Comparison of ENCODE assay signal across 20 cellular contexts in genomic region chr2:3655871-3656761, GRCh38. TPM values are rescaled to one million over a fixed set of nuclear protein-coding genes. Genes with fewer than 3 reads are reported as not detected.
"Had no signal": no experiment of that assay in that cellular context is flagged by ENCODE, and none has a peak within 500 bp of the region (broad histone marks: within the 10 kb centered on the region; RNA-seq: fewer than 3 reads in every experiment).

No MANE protein-coding gene starts in this region.

- H3K4me1 ChIP-seq: gastrocnemius medialis had no signal

- H3K36me3 ChIP-seq: brain microvascular endothelial cell, gastrocnemius medialis, pancreas, sigmoid colon, tibial artery had no signal

- H3K9me3 Mint-ChIP-seq: activated naive CD8-positive, alpha-beta T cell treated with anti-CD3 and anti-CD28 coated beads for 36 hours; T-helper 2 cell treated with Interferon-gamma antibody and Interleukin-4, amounts not matched to agents 5 μg/mL and 100 μg/mL, for 36 hours had no signal

- H3K27me3 ChIP-seq: brain microvascular endothelial cell, gastrocnemius medialis, pancreas, sigmoid colon had no signal

- DNase-seq: activated CD4-positive, alpha-beta memory T cell treated with anti-CD3 and anti-CD28 coated beads for 36 hours; activated CD4-positive, alpha-beta T cell treated with anti-CD3 and anti-CD28 coated beads for 4 hours; activated naive CD4-positive, alpha-beta T cell; activated naive CD8-positive, alpha-beta T cell treated with anti-CD3 and anti-CD28 coated beads for 36 hours; activated T-cell treated with anti-CD3 and anti-CD28 coated beads for 4 hours; brain microvascular endothelial cell; cerebellar nuclear complex; cortex of kidney; erythroblast; gastrocnemius medialis; sigmoid colon; stimulated activated CD8-positive, alpha-beta memory T cell treated with anti-CD3 and anti-CD28 coated beads, Interleukin-4, amount 100 ng/mL, for 48 hours; stimulated activated naive CD8-positive, alpha-beta T cell treated with anti-CD3 and anti-CD28 coated beads, Interleukin-15, Interleukin-2, amounts not matched to agents 100 U/mL and 50 U/mL, for 24 hours; tibial artery had no signal

- H3K27ac ChIP-seq: brain microvascular endothelial cell, gastrocnemius medialis, pancreas, sigmoid colon, tibial artery had no signal

- ATAC-seq: gastrocnemius medialis; pancreas; stimulated activated naive CD8-positive, alpha-beta T cell treated with anti-CD3 and anti-CD28 coated beads, Interleukin-15, Interleukin-2, amounts not matched to agents 100 U/mL and 50 U/mL, for 24 hours had no signal

- H3K9me3 ChIP-seq: gastrocnemius medialis, pancreas, sigmoid colon, tibial artery had no signal

- H3K27ac Mint-ChIP-seq: activated CD4-positive, alpha-beta memory T cell treated with anti-CD3 and anti-CD28 coated beads for 36 hours; activated naive CD8-positive, alpha-beta T cell treated with anti-CD3 and anti-CD28 coated beads for 36 hours; T-helper 2 cell treated with Interferon-gamma antibody and Interleukin-4, amounts not matched to agents 5 μg/mL and 100 μg/mL, for 36 hours; WTC11 had no signal

- H3K36me3 Mint-ChIP-seq: activated naive CD8-positive, alpha-beta T cell treated with anti-CD3 and anti-CD28 coated beads for 36 hours; WTC11 had no signal

- H3K4me3 Mint-ChIP-seq: activated CD4-positive, alpha-beta memory T cell treated with anti-CD3 and anti-CD28 coated beads for 36 hours; activated naive CD8-positive, alpha-beta T cell treated with anti-CD3 and anti-CD28 coated beads for 36 hours; T-helper 2 cell treated with Interferon-gamma antibody and Interleukin-4, amounts not matched to agents 5 μg/mL and 100 μg/mL, for 36 hours; WTC11 had no signal

- H3K4me3 ChIP-seq: gastrocnemius medialis, pancreas, sigmoid colon, tibial artery had no signal

- H3K27me3 Mint-ChIP-seq: activated naive CD8-positive, alpha-beta T cell treated with anti-CD3 and anti-CD28 coated beads for 36 hours had no signal

RNA-seq across cellular contexts. Expression of gene ALLC, which starts 1.9 kb away (rescaled TPM):
- total RNA-seq: activated CD4-positive, alpha-beta memory T cell treated with anti-CD3 and anti-CD28 coated beads for 36 hours; activated naive CD8-positive, alpha-beta T cell treated with anti-CD3 and anti-CD28 coated beads for 36 hours; gastrocnemius medialis; lung microvascular endothelial cell; myocyte; pancreas; sigmoid colon; WTC11 had no signal
- polyA plus RNA-seq: keratinocyte, sigmoid colon had no signal

RNA-seq across cellular contexts. Expression of gene DCDC2C, which starts 47.3 kb away (rescaled TPM):
- total RNA-seq: activated CD4-positive, alpha-beta memory T cell treated with anti-CD3 and anti-CD28 coated beads for 36 hours; activated naive CD8-positive, alpha-beta T cell treated with anti-CD3 and anti-CD28 coated beads for 36 hours; gastrocnemius medialis; lung microvascular endothelial cell; myocyte; pancreas; WTC11 had no signal
- polyA plus RNA-seq: keratinocyte, pancreas, sigmoid colon had no signal
